In the genomic region with DNA sequence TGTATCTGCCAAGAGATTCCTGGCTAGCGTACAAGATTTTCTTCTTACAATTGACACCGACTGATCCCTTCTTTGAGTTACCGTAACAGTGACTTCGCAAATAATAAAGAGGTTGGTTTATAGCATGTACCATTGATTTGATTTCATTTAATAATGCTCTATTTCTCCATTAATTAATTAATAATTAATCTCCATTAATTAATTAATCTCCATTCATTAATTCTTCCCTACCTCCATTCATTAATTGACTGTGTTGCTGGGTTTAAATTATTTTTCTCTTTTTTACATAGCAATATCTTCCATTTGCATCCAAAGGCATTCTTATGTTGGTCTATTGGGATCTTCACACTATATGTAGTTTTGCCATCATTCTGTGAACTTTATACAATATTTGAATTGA, we compare ENCODE assay signal across 38 cellular contexts. TPM values are rescaled to one million over a fixed set of nuclear protein-coding genes. Genes with fewer than 3 reads are reported as not detected.
"Had no signal": no experiment of that assay in that cellular context is flagged by ENCODE, and none has a peak within 500 bp of the region (broad histone marks: within the 10 kb centered on the region; RNA-seq: fewer than 3 reads in every experiment).

No MANE protein-coding gene starts in this region.

- H3K36me3 ChIP-seq: MG63 had no signal

- H3K27me3 ChIP-seq: MG63 had no signal

- H3K4me3 ChIP-seq: MG63 had no signal

- H3K9me3 ChIP-seq: MG63 had no signal

- DNase-seq: Karpas-422, Kasumi-1, MG63, MM.1S, MV-4-11, NCI-H1048, NCI-H1092, NCI-H1092 treated with DMSO at 0.1 percent for 48 hours, NCI-H1105, NCI-H1105 treated with DMSO at 0.1 percent for 48 hours, NCI-H1417, NCI-H1417 treated with DMSO at 0.1 percent for 48 hours, NCI-H1436, NCI-H1436 treated with DMSO at 0.1 percent for 48 hours, NCI-H146, NCI-H1694, NCI-H1694 treated with DMSO at 0.1 percent for 48 hours, NCI-H187, NCI-H187 treated with DMSO at 0.1 percent for 48 hours, NCI-H1930, NCI-H2029, NCI-H2029 treated with DMSO at 0.1 percent for 48 hours, NCI-H2081, NCI-H2081 treated with DMSO at 0.1 percent for 48 hours, NCI-H2107, NCI-H2171, NCI-H2171 treated with DMSO at 0.1 percent for 48 hours, NCI-H2227 treated with DMSO at 0.1 percent for 48 hours, NCI-H226, NCI-H345, NCI-H446 treated with DMSO at 0.1 percent for 48 hours, NCI-H510A, NCI-H510A treated with DMSO at 0.1 percent for 48 hours, NCI-H524 had no signal

RNA-seq across cellular contexts. Expression of a gene that starts 21.0 kb away (rescaled TPM):
- total RNA-seq: LHCN-M2, M059J, MCF 10A, NCI-H460 had no signal

RNA-seq across cellular contexts. Expression of a gene that starts 44.6 kb away (rescaled TPM):
- total RNA-seq: LHCN-M2, M059J, MCF 10A, NCI-H460 had no signal

RNA-seq across cellular contexts. Expression of a gene that starts 54.1 kb away (rescaled TPM):
- total RNA-seq: LHCN-M2, M059J, MCF 10A, NCI-H460 had no signal

RNA-seq across cellular contexts. Expression of a gene that starts 55.0 kb away (rescaled TPM):
- total RNA-seq: LHCN-M2, M059J, MCF 10A, NCI-H460 had no signal
